8 cellular contexts compared by ENCODE assay signal in genomic region chr3:197749601-197750395, GRCh38.
DNase-seq lines count a peak whose midpoint lies in the region; ATAC-seq and TF ChIP-seq lines count a peak whose summit lies in the region.

FYTTD1 (plus strand) TSS chr3:197749883; CDS start chr3:197749972, 89 bp downstream.

- peak within 1 kb of the TSS; percentile 90 to 97 (median 97) for H3K4me3 Mint-ChIP-seq in nephron

- peak; percentile 22 for TF ChIP-seq CTCF in fibroblast of pulmonary artery (IDR thresholded peaks at IDR 0.05; ENCODE audit: low read length, missing control alignments)
- peak in 2 of 3 experiments; percentile 40 to 51 for TF ChIP-seq CTCF in nephron (IDR thresholded peaks at IDR 0.05; ENCODE audit: unreplicated experiment in 3 of 3)

- no peaks in the 10 kb centered on the region for H3K36me3 Mint-ChIP-seq in nephron (ENCODE audit: low read depth)

- no peaks in the 10 kb centered on the region for H3K9me3 Mint-ChIP-seq in nephron

- peak; percentile 66 for TF ChIP-seq POLR2A in Raji (IDR thresholded peaks at IDR 0.05; ENCODE audit: insufficient read depth, low read depth, low read length)

- peak; percentile 86 for ATAC-seq in stimulated activated naive CD8-positive, alpha-beta T cell treated with anti-CD3 and anti-CD28 coated beads, Interleukin-15, Interleukin-2, amounts not matched to agents 100 U/mL and 50 U/mL, for 24 hours

- H3K4me1 Mint-ChIP-seq in nephron: peaks cover 38% of the 10 kb centered on the region

- peak within 1 kb of the TSS; percentile 94 to 98 (median 95) for H3K27ac Mint-ChIP-seq in nephron

- peak; percentile 90 for DNase-seq in EL
- peak; percentile 84 for DNase-seq in GOT3 (lab: John Stamatoyannopoulos, UW)
- peak; percentile 90 for DNase-seq in LoVo (ENCODE audit: low spot score)
- peak; percentile 85 for DNase-seq in activated T-helper 9 cell treated with anti-CD3 and anti-CD28 coated beads, Interleukin-2, amount 50 U/mL, for 16 hours (ENCODE audit: low read depth)
- peak; percentile 88 for DNase-seq in fibroblast of pulmonary artery (ENCODE audit: low read depth)
- peak; percentile 87 for DNase-seq in stimulated activated naive CD8-positive, alpha-beta T cell treated with anti-CD3 and anti-CD28 coated beads, Interleukin-15, Interleukin-2, amounts not matched to agents 100 U/mL and 50 U/mL, for 24 hours

- peak within 1 kb of the TSS; percentile 66 for H3K4me3 ChIP-seq in fibroblast of pulmonary artery (replicated peaks; ENCODE audit: low read depth, low read length)

- no peaks in the 10 kb centered on the region for H3K27me3 Mint-ChIP-seq in nephron (ENCODE audit: low read depth)

Comparison
In these comparisons a context has a peak if more than half of its experiments do, and no peak if none do; other contexts are left out.
1. Peak in every context shown above with its lines: DNase-seq, ATAC-seq and H3K4me3 ChIP-seq.